11 cellular contexts compared by ENCODE assay signal in the genomic region with DNA sequence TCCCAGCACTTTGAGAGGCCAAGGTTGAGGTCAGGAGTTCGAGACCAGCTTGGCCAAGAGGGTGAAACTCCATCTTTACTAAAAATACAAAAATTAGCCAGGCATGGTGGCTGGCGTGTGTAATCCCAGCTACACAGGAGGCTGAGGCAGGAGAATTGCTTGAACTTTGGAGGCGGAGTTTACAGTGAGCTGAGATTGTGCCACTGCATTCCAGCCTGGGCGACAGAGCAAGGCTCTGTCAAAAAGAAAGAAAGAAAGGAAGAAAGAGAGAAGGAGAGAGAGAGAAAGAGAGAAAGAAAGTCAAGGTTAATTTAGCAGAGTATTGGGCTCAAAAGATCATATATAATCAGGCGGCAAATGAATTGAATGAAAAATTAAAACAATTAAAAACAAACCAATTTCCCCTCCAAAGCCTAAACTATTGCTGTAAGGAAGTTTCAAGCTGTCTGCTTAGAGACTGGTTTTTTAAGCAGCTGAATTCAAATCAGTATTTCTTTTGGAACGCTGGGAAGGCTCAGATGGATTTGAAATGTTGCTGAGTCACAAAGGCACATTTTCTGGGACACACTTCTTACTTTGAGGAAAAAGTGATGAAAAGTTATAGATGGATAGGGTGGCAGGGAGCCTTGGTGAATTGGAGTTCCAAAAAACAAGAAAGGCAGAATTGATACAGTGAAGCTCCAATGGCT.
DNase-seq lines count a peak whose midpoint lies in the region; ATAC-seq and TF ChIP-seq lines count a peak whose summit lies in the region.
"Had no signal": no experiment of that assay in that cellular context is flagged by ENCODE, and none has a peak within 500 bp of the region (broad histone marks: within the 10 kb centered on the region; RNA-seq: fewer than 3 reads in every experiment).

No MANE protein-coding gene starts in this region.

- H3K4me1 ChIP-seq in subcutaneous abdominal adipose tissue (ENCODE audit: control insufficient read depth in 5 of 5, insufficient read depth in 5 of 5, low read length in 5 of 5) = peaks cover 0 to 23% (median 19%) of the 10 kb centered on the region in 5 donors

- no peak for TF ChIP-seq CTCF in lower leg skin (IDR thresholded peaks at IDR 0.05)

- H3K27me3 Mint-ChIP-seq in activated CD4-positive, alpha-beta T cell treated with anti-CD3 and anti-CD28 coated beads for 36 hours = peaks cover 2% of the 10 kb centered on the region

- TF ChIP-seq POLR2A in lower leg skin (IDR thresholded peaks at IDR 0.05) = no peak

- H3K9ac ChIP-seq in subcutaneous abdominal adipose tissue (ENCODE audit: low read length in 5 of 5) = peak overlapping the region in 1 of 5 donors; percentile 31

- POLR2A ChIA-PET in activated CD4-positive, alpha-beta T cell treated with anti-CD3 and anti-CD28 coated beads for 36 hours (lab: Charles Lee) = no interaction called here

- peaks cover 42% of the 10 kb centered on the region for H3K4me1 Mint-ChIP-seq in activated CD4-positive, alpha-beta T cell treated with anti-CD3 and anti-CD28 coated beads for 36 hours
- H3K4me1 Mint-ChIP-seq: naive B cell had no signal

- peaks cover 4% of the 10 kb centered on the region for H3K9me3 Mint-ChIP-seq in activated CD4-positive, alpha-beta T cell treated with anti-CD3 and anti-CD28 coated beads for 36 hours (ENCODE audit: low read depth)
- H3K9me3 Mint-ChIP-seq: naive B cell had no signal

- no peaks in the 10 kb centered on the region for H3K9me3 ChIP-seq in subcutaneous abdominal adipose tissue (ENCODE audit: control insufficient read depth in 5 of 5, low read length in 5 of 5)

- H3K36me3 Mint-ChIP-seq in activated CD4-positive, alpha-beta T cell treated with anti-CD3 and anti-CD28 coated beads for 36 hours (ENCODE audit: low read depth) = no peaks in the 10 kb centered on the region
- H3K36me3 Mint-ChIP-seq: naive B cell had no signal

- no peak for ATAC-seq in activated CD4-positive, alpha-beta T cell treated with anti-CD3 and anti-CD28 coated beads for 36 hours
- ATAC-seq in activated CD4-positive, CD25-positive, alpha-beta regulatory T cell treated with anti-CD3 and anti-CD28 coated beads, Interleukin-2, amount 50 U/mL, for 24 hours = no peak

- no peak for DNase-seq in activated CD4-positive, alpha-beta T cell treated with anti-CD3 and anti-CD28 coated beads for 36 hours
- no peak for DNase-seq in activated CD4-positive, alpha-beta T cell treated with anti-CD3 and anti-CD28 coated beads, Interleukin-2, amount 50 U/mL, for 4 hours
- DNase-seq in astrocyte of the hippocampus (ENCODE audit: low read depth, low spot score) (peak; percentile 59), medulla oblongata (ENCODE audit: extremely low spot score) (peak; percentile 44), GDM1 (lab: John Stamatoyannopoulos, UW) (no peak), lower leg skin (ENCODE audit: low spot score in 2 of 2) (no peak)
- DNase-seq: activated gamma-delta T cell, foreskin fibroblast, naive B cell had no signal

- no peak overlapping the region for H3K4me3 ChIP-seq in subcutaneous abdominal adipose tissue (ENCODE audit: low read depth in 1 of 5, low read length in 5 of 5)
- H3K4me3 ChIP-seq in lower leg skin (ENCODE audit: low read depth, poor library complexity, severe bottlenecking) = no peak overlapping the region

- intact Hi-C loops in activated CD4-positive, alpha-beta T cell treated with anti-CD3 and anti-CD28 coated beads for 36 hours (cut with DNase I, micrococcal nuclease) = loop anchor here (1.0 to 2.0 kb wide), 3 partner anchors 9 to 81 kb away; partner anchors contain the start of gene BHLHE40 (in 1 of the 2)
- intact Hi-C loops in lower leg skin (cut with DNase I; ENCODE audit: low total_unique reads) = no loop called here

- no peak overlapping the region for H3K4me3 Mint-ChIP-seq in activated CD4-positive, alpha-beta T cell treated with anti-CD3 and anti-CD28 coated beads for 36 hours
- H3K4me3 Mint-ChIP-seq: naive B cell had no signal

- WGBS in lower leg skin, 2 donors = 62 to 69% methylated on average over 6 of the region's 6 CpGs

- peak overlapping the region; percentile 63 for H3K27ac ChIP-seq in subcutaneous abdominal adipose tissue (ENCODE audit: low read depth, low read length)

- CTCF ChIA-PET in activated CD4-positive, alpha-beta T cell treated with anti-CD3 and anti-CD28 coated beads for 36 hours (lab: Charles Lee) = interaction anchor here (0.6 to 2.1 kb wide), 4 partner anchors 10 to 186 kb away, joined by 3 to 4 read pairs (median 3); no protein-coding TSS in a partner anchor

- H3K27me3 ChIP-seq in subcutaneous abdominal adipose tissue (ENCODE audit: control insufficient read depth in 5 of 5, insufficient read depth in 4 of 5, low read length in 5 of 5) = no peaks in the 10 kb centered on the region

- H3K27ac Mint-ChIP-seq in activated CD4-positive, alpha-beta T cell treated with anti-CD3 and anti-CD28 coated beads for 36 hours = peak overlapping the region; percentile 34

- no peaks in the 10 kb centered on the region for H3K36me3 ChIP-seq in subcutaneous abdominal adipose tissue (ENCODE audit: control insufficient read depth in 5 of 5, insufficient read depth in 5 of 5, low read length in 5 of 5)

Comparison
In these comparisons a context has a peak if more than half of its experiments do, and no peak if none do; other contexts are left out.
1. DNase-seq: peak in astrocyte of the hippocampus (single experiment) and medulla oblongata (single experiment); none in activated CD4-positive, alpha-beta T cell treated with anti-CD3 and anti-CD28 coated beads for 36 hours (single experiment), activated CD4-positive, alpha-beta T cell treated with anti-CD3 and anti-CD28 coated beads, Interleukin-2, amount 50 U/mL, for 4 hours (0 of 2), GDM1 (single experiment) and lower leg skin (0 of 2).